In the genomic region with DNA sequence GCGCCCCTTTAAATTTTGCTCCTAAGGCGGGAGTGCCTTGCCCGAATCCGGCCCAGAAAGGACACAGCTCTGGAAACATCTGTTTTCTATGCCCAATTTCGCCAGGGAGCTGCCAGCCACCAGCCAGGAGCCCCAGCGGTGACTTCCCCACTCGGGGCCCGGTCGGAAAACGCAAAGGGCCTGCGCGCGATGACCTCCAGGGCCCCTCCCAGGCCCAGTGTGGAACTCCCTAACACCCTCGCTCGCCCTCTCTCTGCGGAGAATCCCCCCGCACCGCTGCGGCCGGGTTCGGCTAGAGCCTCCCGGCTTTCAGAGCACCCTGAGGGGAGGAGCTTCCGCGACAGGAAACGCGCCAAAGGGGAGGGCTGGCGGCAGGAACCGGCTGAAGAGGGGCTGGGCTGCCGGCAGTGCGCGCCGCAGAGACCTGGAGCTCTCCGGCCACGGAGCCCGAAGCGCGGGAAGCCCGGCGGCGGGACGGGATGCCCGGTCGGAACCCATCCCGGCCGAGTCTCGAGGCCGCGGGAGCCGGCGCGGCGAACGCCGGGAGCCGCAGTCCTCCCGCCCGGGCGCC, we compare ENCODE assay signal across 1 cellular context.
TF ChIP-seq lines count a peak whose summit lies in the region.

No MANE protein-coding gene starts in this region.

TF ChIP-seq in K562, 482 proteins besides CTCF, POLR2A, EP300 and RAD21 (continued from another document and continues in another):
- TF ChIP-seq XRCC5 (IDR thresholded peaks at IDR 0.05; ENCODE audit: low read depth, low read length) (peak; percentile 42; the same call in 1 of the 2 replicates), PHB (CRISPR knock-in tag; IDR thresholded peaks at IDR 0.05) (no peak), FOXM1 (IDR thresholded peaks at IDR 0.05; ENCODE audit: low read depth) (no peak), FOXM1 (CRISPR knock-in tag; IDR thresholded peaks at IDR 0.05; ENCODE audit: low read depth) (peak; percentile 92; the same call in 1 of the 2 replicates), SMARCA4 (IDR thresholded peaks at IDR 0.05) (peak; percentile 16), MYC (IDR thresholded peaks at IDR 0.05; ENCODE audit: low read depth, low read length) (peak; percentile 37), MYC (CRISPR knock-in tag; IDR thresholded peaks at IDR 0.05; ENCODE audit: borderline replicate concordance, low read depth) (no peak), ZNF184 (CRISPR knock-in tag; IDR thresholded peaks at IDR 0.05) (no peak), ATF7 (IDR thresholded peaks at IDR 0.05) (peak; percentile 69; the same call in 1 of the 2 replicates), NRF1 (conservative IDR thresholded peaks at IDR 0.05 in 1 of 2, IDR thresholded peaks at IDR 0.05 in 1 of 2) (peak; percentile 88 to 90), CBFB (CRISPR knock-in tag; IDR thresholded peaks at IDR 0.05) (no peak), JUN (IDR thresholded peaks at IDR 0.05; ENCODE audit: borderline replicate concordance, low read depth, low read length) (no peak), JUN (CRISPR knock-in tag; IDR thresholded peaks at IDR 0.05; ENCODE audit: borderline replicate concordance) (peak; percentile 94; the same call in 1 of the 2 replicates), GTF2A2 (tag; IDR thresholded peaks at IDR 0.05) (no peak), HDAC2 (IDR thresholded peaks at IDR 0.05) (peak; percentile 36; the same call in 1 of the 2 replicates), JUND (IDR thresholded peaks at IDR 0.05; ENCODE audit: borderline replicate concordance, low read depth, low read length) (peak; percentile 40), JUND (tag; IDR thresholded peaks at IDR 0.05; ENCODE audit: borderline replicate concordance, low read depth, low read length) (peak; percentile 8; the same call in 1 of the 3 replicates), STAT5B (CRISPR knock-in tag; IDR thresholded peaks at IDR 0.05) (no peak), TEAD2 (tag; IDR thresholded peaks at IDR 0.05) (no peak), ZNF830 (CRISPR knock-in tag; IDR thresholded peaks at IDR 0.05) (0 out of 2 replicates have a peak, but pooled peaks have one; percentile 50), RBM39 (optimal IDR thresholded peaks at IDR 0.05; ENCODE audit: low read depth, low read length) (peak; percentile 50), PCBP1 (IDR thresholded peaks at IDR 0.05; ENCODE audit: low read depth, low read length, poor library complexity, severe bottlenecking) (peak; percentile 91), ATF1 (CRISPR knock-in tag; IDR thresholded peaks at IDR 0.05) (no peak), ATF1 (tag; IDR thresholded peaks at IDR 0.05) (peak; percentile 12; the same call in 1 of the 2 replicates), SAFB (IDR thresholded peaks at IDR 0.05; ENCODE audit: borderline replicate concordance, low read depth, low read length) (peak; percentile 23; the same call in 1 of the 2 replicates), ZNF436 (CRISPR knock-in tag; IDR thresholded peaks at IDR 0.05) (0 out of 2 replicates have a peak, but pooled peaks have one; percentile 16), RBBP5 (IDR thresholded peaks at IDR 0.05; ENCODE audit: borderline replicate concordance, insufficient read depth, low read length, poor library complexity, severe bottlenecking) (peak; percentile 91), CHD1 (IDR thresholded peaks at IDR 0.05; ENCODE audit: low read length) (peak; percentile 92), PRPF4 (IDR thresholded peaks at IDR 0.05; ENCODE audit: insufficient read depth, low read depth, low read length, poor library complexity, severe bottlenecking) (peak; percentile 66), CHCHD3 (CRISPR knock-in tag; IDR thresholded peaks at IDR 0.05) (0 out of 2 replicates have a peak, but pooled peaks have one; percentile 6), ZFP36 (IDR thresholded peaks at IDR 0.05; ENCODE audit: low read depth, low read length, partially characterized antibody) (peak; percentile 20), CXXC5 (CRISPR knock-in tag; IDR thresholded peaks at IDR 0.05) (peak; percentile 75), RBFOX2 (IDR thresholded peaks at IDR 0.05; ENCODE audit: low read depth, low read length) (peak; percentile 99), FOXA3 (CRISPR knock-in tag; conservative IDR thresholded peaks at IDR 0.05 in 1 of 2, IDR thresholded peaks at IDR 0.05 in 1 of 2) (0 out of 4 replicates have a peak, but pooled peaks of 1 of the 2 experiments have one; percentile 49), TAF1 (IDR thresholded peaks at IDR 0.05; ENCODE audit: control insufficient read depth, extremely low read depth, insufficient read depth, low read length, severe bottlenecking) (peak; percentile 81), POLR2G (IDR thresholded peaks at IDR 0.05; ENCODE audit: low read depth, low read length) (peak; percentile 99; the same call in 1 of the 2 replicates), KAT7 (CRISPR knock-in tag; IDR thresholded peaks at IDR 0.05; ENCODE audit: borderline replicate concordance) (0 out of 2 replicates have a peak, but pooled peaks have one; percentile 49), RBM25 (IDR thresholded peaks at IDR 0.05; ENCODE audit: low read depth, low read length, severe bottlenecking) (no peak), ZNF764 (CRISPR knock-in tag; IDR thresholded peaks at IDR 0.05; ENCODE audit: low read depth) (peak; percentile 93), POLR2B (IDR thresholded peaks at IDR 0.05; ENCODE audit: low read depth, partially characterized antibody) (peak; percentile 17), KLF16 (IDR thresholded peaks at IDR 0.05) (peak; percentile 65; the same call in 1 of the 2 replicates)
- TF ChIP-seq, protein P1, sequence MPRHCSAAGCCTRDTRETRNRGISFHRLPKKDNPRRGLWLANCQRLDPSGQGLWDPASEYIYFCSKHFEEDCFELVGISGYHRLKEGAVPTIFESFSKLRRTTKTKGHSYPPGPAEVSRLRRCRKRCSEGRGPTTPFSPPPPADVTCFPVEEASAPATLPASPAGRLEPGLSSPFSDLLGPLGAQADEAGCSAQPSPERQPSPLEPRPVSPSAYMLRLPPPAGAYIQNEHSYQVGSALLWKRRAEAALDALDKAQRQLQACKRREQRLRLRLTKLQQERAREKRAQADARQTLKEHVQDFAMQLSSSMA (CRISPR knock-in tag; IDR thresholded peaks at IDR 0.05) = peak; percentile 63; the same call in 1 of the 2 replicates
- TF ChIP-seq, protein P2, sequence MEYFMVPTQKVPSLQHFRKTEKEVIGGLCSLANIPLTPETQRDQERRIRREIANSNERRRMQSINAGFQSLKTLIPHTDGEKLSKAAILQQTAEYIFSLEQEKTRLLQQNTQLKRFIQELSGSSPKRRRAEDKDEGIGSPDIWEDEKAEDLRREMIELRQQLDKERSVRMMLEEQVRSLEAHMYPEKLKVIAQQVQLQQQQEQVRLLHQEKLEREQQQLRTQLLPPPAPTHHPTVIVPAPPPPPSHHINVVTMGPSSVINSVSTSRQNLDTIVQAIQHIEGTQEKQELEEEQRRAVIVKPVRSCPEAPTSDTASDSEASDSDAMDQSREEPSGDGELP (CRISPR knock-in tag; IDR thresholded peaks at IDR 0.05; ENCODE audit: borderline replicate concordance) = peak; percentile 49; the same call in 1 of the 2 replicates
- TF ChIP-seq, protein P3, sequence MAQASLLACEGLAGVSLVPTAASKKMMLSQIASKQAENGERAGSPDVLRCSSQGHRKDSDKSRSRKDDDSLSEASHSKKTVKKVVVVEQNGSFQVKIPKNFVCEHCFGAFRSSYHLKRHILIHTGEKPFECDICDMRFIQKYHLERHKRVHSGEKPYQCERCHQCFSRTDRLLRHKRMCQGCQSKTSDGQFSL (CRISPR knock-in tag; IDR thresholded peaks at IDR 0.05) = peak; percentile 77; the same call in 1 of the 2 replicates
- TF ChIP-seq, protein P3 (tag; IDR thresholded peaks at IDR 0.05) = peak in 1 of 2 experiments; percentile 52; a peak in 1 of 4 replicates
- TF ChIP-seq, protein P4, sequence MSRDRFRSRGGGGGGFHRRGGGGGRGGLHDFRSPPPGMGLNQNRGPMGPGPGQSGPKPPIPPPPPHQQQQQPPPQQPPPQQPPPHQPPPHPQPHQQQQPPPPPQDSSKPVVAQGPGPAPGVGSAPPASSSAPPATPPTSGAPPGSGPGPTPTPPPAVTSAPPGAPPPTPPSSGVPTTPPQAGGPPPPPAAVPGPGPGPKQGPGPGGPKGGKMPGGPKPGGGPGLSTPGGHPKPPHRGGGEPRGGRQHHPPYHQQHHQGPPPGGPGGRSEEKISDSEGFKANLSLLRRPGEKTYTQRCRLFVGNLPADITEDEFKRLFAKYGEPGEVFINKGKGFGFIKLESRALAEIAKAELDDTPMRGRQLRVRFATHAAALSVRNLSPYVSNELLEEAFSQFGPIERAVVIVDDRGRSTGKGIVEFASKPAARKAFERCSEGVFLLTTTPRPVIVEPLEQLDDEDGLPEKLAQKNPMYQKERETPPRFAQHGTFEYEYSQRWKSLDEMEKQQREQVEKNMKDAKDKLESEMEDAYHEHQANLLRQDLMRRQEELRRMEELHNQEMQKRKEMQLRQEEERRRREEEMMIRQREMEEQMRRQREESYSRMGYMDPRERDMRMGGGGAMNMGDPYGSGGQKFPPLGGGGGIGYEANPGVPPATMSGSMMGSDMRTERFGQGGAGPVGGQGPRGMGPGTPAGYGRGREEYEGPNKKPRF (IDR thresholded peaks at IDR 0.05; ENCODE audit: low read depth, low read length) = no peak
- TF ChIP-seq, protein P5, sequence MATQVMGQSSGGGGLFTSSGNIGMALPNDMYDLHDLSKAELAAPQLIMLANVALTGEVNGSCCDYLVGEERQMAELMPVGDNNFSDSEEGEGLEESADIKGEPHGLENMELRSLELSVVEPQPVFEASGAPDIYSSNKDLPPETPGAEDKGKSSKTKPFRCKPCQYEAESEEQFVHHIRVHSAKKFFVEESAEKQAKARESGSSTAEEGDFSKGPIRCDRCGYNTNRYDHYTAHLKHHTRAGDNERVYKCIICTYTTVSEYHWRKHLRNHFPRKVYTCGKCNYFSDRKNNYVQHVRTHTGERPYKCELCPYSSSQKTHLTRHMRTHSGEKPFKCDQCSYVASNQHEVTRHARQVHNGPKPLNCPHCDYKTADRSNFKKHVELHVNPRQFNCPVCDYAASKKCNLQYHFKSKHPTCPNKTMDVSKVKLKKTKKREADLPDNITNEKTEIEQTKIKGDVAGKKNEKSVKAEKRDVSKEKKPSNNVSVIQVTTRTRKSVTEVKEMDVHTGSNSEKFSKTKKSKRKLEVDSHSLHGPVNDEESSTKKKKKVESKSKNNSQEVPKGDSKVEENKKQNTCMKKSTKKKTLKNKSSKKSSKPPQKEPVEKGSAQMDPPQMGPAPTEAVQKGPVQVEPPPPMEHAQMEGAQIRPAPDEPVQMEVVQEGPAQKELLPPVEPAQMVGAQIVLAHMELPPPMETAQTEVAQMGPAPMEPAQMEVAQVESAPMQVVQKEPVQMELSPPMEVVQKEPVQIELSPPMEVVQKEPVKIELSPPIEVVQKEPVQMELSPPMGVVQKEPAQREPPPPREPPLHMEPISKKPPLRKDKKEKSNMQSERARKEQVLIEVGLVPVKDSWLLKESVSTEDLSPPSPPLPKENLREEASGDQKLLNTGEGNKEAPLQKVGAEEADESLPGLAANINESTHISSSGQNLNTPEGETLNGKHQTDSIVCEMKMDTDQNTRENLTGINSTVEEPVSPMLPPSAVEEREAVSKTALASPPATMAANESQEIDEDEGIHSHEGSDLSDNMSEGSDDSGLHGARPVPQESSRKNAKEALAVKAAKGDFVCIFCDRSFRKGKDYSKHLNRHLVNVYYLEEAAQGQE (CRISPR knock-in tag; IDR thresholded peaks at IDR 0.05; ENCODE audit: low read depth) = peak; percentile 42; the same call in 1 of the 2 replicates
- TF ChIP-seq, protein P6, sequence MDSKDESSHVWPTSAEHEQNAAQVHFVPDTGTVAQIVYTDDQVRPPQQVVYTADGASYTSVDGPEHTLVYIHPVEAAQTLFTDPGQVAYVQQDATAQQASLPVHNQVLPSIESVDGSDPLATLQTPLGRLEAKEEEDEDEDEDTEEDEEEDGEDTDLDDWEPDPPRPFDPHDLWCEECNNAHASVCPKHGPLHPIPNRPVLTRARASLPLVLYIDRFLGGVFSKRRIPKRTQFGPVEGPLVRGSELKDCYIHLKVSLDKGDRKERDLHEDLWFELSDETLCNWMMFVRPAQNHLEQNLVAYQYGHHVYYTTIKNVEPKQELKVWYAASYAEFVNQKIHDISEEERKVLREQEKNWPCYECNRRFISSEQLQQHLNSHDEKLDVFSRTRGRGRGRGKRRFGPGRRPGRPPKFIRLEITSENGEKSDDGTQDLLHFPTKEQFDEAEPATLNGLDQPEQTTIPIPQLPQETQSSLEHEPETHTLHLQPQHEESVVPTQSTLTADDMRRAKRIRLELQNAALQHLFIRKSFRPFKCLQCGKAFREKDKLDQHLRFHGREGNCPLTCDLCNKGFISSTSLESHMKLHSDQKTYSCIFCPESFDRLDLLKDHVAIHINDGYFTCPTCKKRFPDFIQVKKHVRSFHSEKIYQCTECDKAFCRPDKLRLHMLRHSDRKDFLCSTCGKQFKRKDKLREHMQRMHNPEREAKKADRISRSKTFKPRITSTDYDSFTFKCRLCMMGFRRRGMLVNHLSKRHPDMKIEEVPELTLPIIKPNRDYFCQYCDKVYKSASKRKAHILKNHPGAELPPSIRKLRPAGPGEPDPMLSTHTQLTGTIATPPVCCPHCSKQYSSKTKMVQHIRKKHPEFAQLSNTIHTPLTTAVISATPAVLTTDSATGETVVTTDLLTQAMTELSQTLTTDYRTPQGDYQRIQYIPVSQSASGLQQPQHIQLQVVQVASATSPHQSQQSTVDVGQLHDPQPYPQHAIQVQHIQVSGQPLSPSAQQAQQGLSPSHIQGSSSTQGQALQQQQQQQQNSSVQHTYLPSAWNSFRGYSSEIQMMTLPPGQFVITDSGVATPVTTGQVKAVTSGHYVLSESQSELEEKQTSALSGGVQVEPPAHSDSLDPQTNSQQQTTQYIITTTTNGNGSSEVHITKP (IDR thresholded peaks at IDR 0.05; ENCODE audit: partially characterized antibody) = peak; percentile 61
- TF ChIP-seq, protein P7, sequence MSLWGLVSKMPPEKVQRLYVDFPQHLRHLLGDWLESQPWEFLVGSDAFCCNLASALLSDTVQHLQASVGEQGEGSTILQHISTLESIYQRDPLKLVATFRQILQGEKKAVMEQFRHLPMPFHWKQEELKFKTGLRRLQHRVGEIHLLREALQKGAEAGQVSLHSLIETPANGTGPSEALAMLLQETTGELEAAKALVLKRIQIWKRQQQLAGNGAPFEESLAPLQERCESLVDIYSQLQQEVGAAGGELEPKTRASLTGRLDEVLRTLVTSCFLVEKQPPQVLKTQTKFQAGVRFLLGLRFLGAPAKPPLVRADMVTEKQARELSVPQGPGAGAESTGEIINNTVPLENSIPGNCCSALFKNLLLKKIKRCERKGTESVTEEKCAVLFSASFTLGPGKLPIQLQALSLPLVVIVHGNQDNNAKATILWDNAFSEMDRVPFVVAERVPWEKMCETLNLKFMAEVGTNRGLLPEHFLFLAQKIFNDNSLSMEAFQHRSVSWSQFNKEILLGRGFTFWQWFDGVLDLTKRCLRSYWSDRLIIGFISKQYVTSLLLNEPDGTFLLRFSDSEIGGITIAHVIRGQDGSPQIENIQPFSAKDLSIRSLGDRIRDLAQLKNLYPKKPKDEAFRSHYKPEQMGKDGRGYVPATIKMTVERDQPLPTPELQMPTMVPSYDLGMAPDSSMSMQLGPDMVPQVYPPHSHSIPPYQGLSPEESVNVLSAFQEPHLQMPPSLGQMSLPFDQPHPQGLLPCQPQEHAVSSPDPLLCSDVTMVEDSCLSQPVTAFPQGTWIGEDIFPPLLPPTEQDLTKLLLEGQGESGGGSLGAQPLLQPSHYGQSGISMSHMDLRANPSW (CRISPR knock-in tag; IDR thresholded peaks at IDR 0.05) = peak; percentile 26; the same call in 1 of the 2 replicates
